22 cellular contexts compared by ENCODE assay signal in genomic region chr3:186173202-186173815, GRCh38.
"Had no signal": no experiment of that assay in that cellular context is flagged by ENCODE, and none has a peak within 500 bp of the region (broad histone marks: within the 10 kb centered on the region; RNA-seq: fewer than 3 reads in every experiment).

No MANE protein-coding gene starts in this region.

- H3K9me3 Mint-ChIP-seq: effector memory CD8-positive, alpha-beta T cell; naive thymus-derived CD4-positive, alpha-beta T cell; nephron; stimulated activated effector memory CD8-positive, alpha-beta T cell treated with anti-CD3 and anti-CD28 coated beads, Interleukin-12 subunit alpha, Interleukin-12 subunit beta, amount 100 ng/mL, for 72 hours had no signal

- H3K9me3 ChIP-seq: mucosa of descending colon, neutrophil, sigmoid colon, stomach, thyroid gland had no signal

- H3K36me3 ChIP-seq: thyroid gland had no signal

- ATAC-seq: effector memory CD8-positive, alpha-beta T cell; mucosa of descending colon; naive thymus-derived CD4-positive, alpha-beta T cell; stimulated activated effector memory CD8-positive, alpha-beta T cell treated with anti-CD3 and anti-CD28 coated beads, Interleukin-12 subunit alpha, Interleukin-12 subunit beta, amount 100 ng/mL, for 72 hours had no signal

- H3K9ac ChIP-seq: parathyroid adenoma had no signal

- H3K4me3 ChIP-seq: lung, mucosa of descending colon, sigmoid colon, stomach, thyroid gland had no signal

- H3K4me1 Mint-ChIP-seq: mesothelial cell of epicardium; naive thymus-derived CD4-positive, alpha-beta T cell; nephron had no signal

- DNase-seq: caudate nucleus; cerebellar nuclear complex; cortex of kidney; effector memory CD8-positive, alpha-beta T cell; left cardiac atrium; mesenchymal stem cell; mucosa of descending colon; naive thymus-derived CD4-positive, alpha-beta T cell; sigmoid colon; stimulated activated CD4-positive, alpha-beta T cell treated with anti-CD3 and anti-CD28 coated beads, Interleukin-2, amount 100 ng/mL, for 24 hours; stimulated activated CD4-positive, alpha-beta T cell treated with anti-CD3 and anti-CD28 coated beads, Interleukin-4, amount 100 ng/mL, for 24 hours; stimulated activated naive CD4-positive, alpha-beta T cell treated with Interleukin-2 at 50 U/mL for 16 hours; stomach; thyroid gland; trophoblast cell had no signal

- H3K4me3 Mint-ChIP-seq: effector memory CD8-positive, alpha-beta T cell; mesothelial cell of epicardium; naive thymus-derived CD4-positive, alpha-beta T cell; nephron; stimulated activated effector memory CD8-positive, alpha-beta T cell treated with anti-CD3 and anti-CD28 coated beads, Interleukin-12 subunit alpha, Interleukin-12 subunit beta, amount 100 ng/mL, for 72 hours had no signal

- H3K4me1 ChIP-seq: parathyroid adenoma, thyroid gland had no signal

- H2AFZ ChIP-seq: parathyroid adenoma had no signal

- H3K27ac Mint-ChIP-seq: effector memory CD8-positive, alpha-beta T cell; mesothelial cell of epicardium; naive thymus-derived CD4-positive, alpha-beta T cell; nephron; progenitor cell of endocrine pancreas; stimulated activated effector memory CD8-positive, alpha-beta T cell treated with anti-CD3 and anti-CD28 coated beads, Interleukin-12 subunit alpha, Interleukin-12 subunit beta, amount 100 ng/mL, for 72 hours had no signal

- H3K27me3 ChIP-seq: neutrophil, sigmoid colon, stomach, thyroid gland had no signal

- H3K36me3 Mint-ChIP-seq: mesothelial cell of epicardium; naive thymus-derived CD4-positive, alpha-beta T cell; stimulated activated effector memory CD8-positive, alpha-beta T cell treated with anti-CD3 and anti-CD28 coated beads, Interleukin-12 subunit alpha, Interleukin-12 subunit beta, amount 100 ng/mL, for 72 hours had no signal

- H3K27ac ChIP-seq: neutrophil, parathyroid adenoma, sigmoid colon, stomach, thyroid gland had no signal
